In the genomic region with DNA sequence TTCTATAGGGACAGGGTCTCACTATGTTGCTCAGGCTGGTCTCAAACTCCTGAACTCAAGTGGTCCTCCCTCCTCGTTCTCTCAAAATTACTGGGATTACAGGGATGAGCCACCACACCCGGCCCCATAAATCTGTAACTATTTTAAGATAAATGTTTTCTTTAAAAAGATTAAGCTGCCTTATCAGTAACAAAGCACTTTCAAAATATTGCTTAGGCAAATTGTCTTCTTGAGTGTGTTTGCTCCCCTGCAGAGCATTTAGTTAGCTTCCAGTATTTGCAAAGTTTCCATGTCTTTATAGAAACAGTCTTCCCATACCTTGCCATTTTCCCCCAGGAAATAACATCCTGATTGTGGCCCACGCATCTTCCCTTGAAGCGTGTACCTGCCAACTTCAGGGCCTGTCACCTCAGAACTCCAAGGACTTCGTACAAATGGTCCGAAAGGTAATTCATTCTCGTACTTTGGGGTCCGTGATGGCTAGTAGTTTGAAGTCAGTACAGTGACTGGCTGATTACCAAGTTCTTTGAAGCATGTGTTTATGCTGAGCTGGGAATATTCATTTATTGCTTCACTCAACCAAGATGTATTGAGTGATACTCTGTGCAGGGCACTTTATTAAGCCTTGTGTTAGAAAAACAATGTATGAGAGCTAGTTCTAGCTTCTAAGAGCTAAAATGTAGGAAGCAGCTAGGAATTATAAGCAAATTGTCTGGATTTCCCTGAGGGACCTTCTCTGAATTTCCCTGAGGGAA, we compare ENCODE assay signal across 13 cellular contexts. TPM values are rescaled to one million over a fixed set of nuclear protein-coding genes. Genes with fewer than 3 reads are reported as not detected.
DNase-seq lines count a peak whose midpoint lies in the region; ATAC-seq and TF ChIP-seq lines count a peak whose summit lies in the region.
"Had no signal": no experiment of that assay in that cellular context is flagged by ENCODE, and none has a peak within 500 bp of the region (broad histone marks: within the 10 kb centered on the region; RNA-seq: fewer than 3 reads in every experiment).

No MANE protein-coding gene starts in this region.

- peaks cover 25% of the 10 kb centered on the region for H3K4me1 ChIP-seq in foreskin keratinocyte

- intact Hi-C loops in activated CD4-positive, alpha-beta T cell treated with anti-CD3 and anti-CD28 coated beads, Interleukin-2, amount 10 ng/mL, durations not matched to agents 24 days and 14 days (cut with micrococcal nuclease), result loop anchor here (1.0 kb wide), 1 partner anchor 48 kb away; no protein-coding TSS in a partner anchor
- intact Hi-C loops in activated B cell treated with CpG ODN at 0.5 μM for 24 hours (cut with micrococcal nuclease), result no loop called here

- POLR2A ChIA-PET in activated B cell treated with CpG ODN at 0.5 μM for 24 hours (lab: Charles Lee), result interaction anchor here (0.6 to 0.9 kb wide), 2 partner anchors 62 to 76 kb away, joined by 4 to 5 read pairs; no protein-coding TSS in a partner anchor

- TF ChIP-seq CTCF in activated B cell treated with CpG ODN at 0.5 μM for 24 hours (IDR thresholded peaks at IDR 0.05) (no peak), foreskin keratinocyte (conservative IDR thresholded peaks at IDR 0.05) (no peak)

- peaks cover 24% of the 10 kb centered on the region for H3K4me1 Mint-ChIP-seq in activated CD4-positive, alpha-beta T cell treated with anti-CD3 and anti-CD28 coated beads, Interleukin-2, amount 10 ng/mL, durations not matched to agents 24 days and 14 days
- H3K4me1 Mint-ChIP-seq in activated B cell treated with CpG ODN at 0.5 μM for 24 hours, result peaks cover 67% of the 10 kb centered on the region
- peaks cover 44% of the 10 kb centered on the region for H3K4me1 Mint-ChIP-seq in stimulated activated effector memory CD8-positive, alpha-beta T cell treated with anti-CD3 and anti-CD28 coated beads, Interleukin-12 subunit alpha, Interleukin-12 subunit beta, amount 100 ng/mL, for 72 hours

- H3K27me3 ChIP-seq in foreskin keratinocyte, result no peaks in the 10 kb centered on the region
- H3K27me3 ChIP-seq: hepatocyte had no signal

- H3K9me3 Mint-ChIP-seq in activated CD4-positive, alpha-beta T cell treated with anti-CD3 and anti-CD28 coated beads, Interleukin-2, amount 10 ng/mL, durations not matched to agents 24 days and 14 days, result no peaks in the 10 kb centered on the region
- no peaks in the 10 kb centered on the region for H3K9me3 Mint-ChIP-seq in activated B cell treated with CpG ODN at 0.5 μM for 24 hours
- H3K9me3 Mint-ChIP-seq in stimulated activated effector memory CD8-positive, alpha-beta T cell treated with anti-CD3 and anti-CD28 coated beads, Interleukin-12 subunit alpha, Interleukin-12 subunit beta, amount 100 ng/mL, for 72 hours, result no peaks in the 10 kb centered on the region
- H3K9me3 Mint-ChIP-seq: T-helper 1 cell treated with Interleukin-12 subunit alpha and Interleukin-12 subunit beta and Interleukin-4 antibody, amounts not matched to agents 30 μg/mL and 1 μg/mL, for 36 hours had no signal

- ATAC-seq in activated B cell treated with CpG ODN at 0.5 μM for 24 hours (ENCODE audit: low read depth) (no peak), foreskin keratinocyte (no peak)
- ATAC-seq in stimulated activated effector memory CD8-positive, alpha-beta T cell treated with anti-CD3 and anti-CD28 coated beads, Interleukin-12 subunit alpha, Interleukin-12 subunit beta, amount 100 ng/mL, for 72 hours, result no peak

- H3K27me3 Mint-ChIP-seq in activated CD4-positive, alpha-beta T cell treated with anti-CD3 and anti-CD28 coated beads, Interleukin-2, amount 10 ng/mL, durations not matched to agents 24 days and 14 days, result peaks cover 2% of the 10 kb centered on the region
- no peaks in the 10 kb centered on the region for H3K27me3 Mint-ChIP-seq in activated B cell treated with CpG ODN at 0.5 μM for 24 hours

- H3K36me3 Mint-ChIP-seq in activated CD4-positive, alpha-beta T cell treated with anti-CD3 and anti-CD28 coated beads, Interleukin-2, amount 10 ng/mL, durations not matched to agents 24 days and 14 days (ENCODE audit: low read depth), result peaks cover 13% of the 10 kb centered on the region
- H3K36me3 Mint-ChIP-seq in activated B cell treated with CpG ODN at 0.5 μM for 24 hours (ENCODE audit: low read depth), result peaks cover 2% of the 10 kb centered on the region
- H3K36me3 Mint-ChIP-seq in stimulated activated effector memory CD8-positive, alpha-beta T cell treated with anti-CD3 and anti-CD28 coated beads, Interleukin-12 subunit alpha, Interleukin-12 subunit beta, amount 100 ng/mL, for 72 hours, result peaks cover 26% of the 10 kb centered on the region

- peak overlapping the region; percentile 16 for H3K4me3 Mint-ChIP-seq in activated CD4-positive, alpha-beta T cell treated with anti-CD3 and anti-CD28 coated beads, Interleukin-2, amount 10 ng/mL, durations not matched to agents 24 days and 14 days
- H3K4me3 Mint-ChIP-seq in activated B cell treated with CpG ODN at 0.5 μM for 24 hours, result peak overlapping the region; percentile 56
- H3K4me3 Mint-ChIP-seq in stimulated activated effector memory CD8-positive, alpha-beta T cell treated with anti-CD3 and anti-CD28 coated beads, Interleukin-12 subunit alpha, Interleukin-12 subunit beta, amount 100 ng/mL, for 72 hours, result no peak overlapping the region
- H3K4me3 Mint-ChIP-seq: T-helper 1 cell treated with Interleukin-12 subunit alpha and Interleukin-12 subunit beta and Interleukin-4 antibody, amounts not matched to agents 30 μg/mL and 1 μg/mL, for 36 hours had no signal

- CTCF ChIA-PET in activated B cell treated with CpG ODN at 0.5 μM for 24 hours (lab: Charles Lee), result interaction anchor here (0.6 to 1.6 kb wide), 4 partner anchors 12 to 49 kb away, joined by 3 to 7 read pairs (median 4); no protein-coding TSS in a partner anchor

- DNase-seq in activated CD4-positive, alpha-beta T cell treated with anti-CD3 and anti-CD28 coated beads, Interleukin-2, amount 10 ng/mL, durations not matched to agents 24 days and 14 days, result no peak
- no peak for DNase-seq in activated CD4-positive, alpha-beta T cell treated with anti-CD3 and anti-CD28 coated beads, Interleukin-2, amount 50 U/mL, for 48 hours
- no peak for DNase-seq in activated B cell treated with CpG ODN at 0.5 μM for 24 hours
- DNase-seq in foreskin keratinocyte, result no peak
- no peak for DNase-seq in stimulated activated effector memory CD8-positive, alpha-beta T cell treated with anti-CD3 and anti-CD28 coated beads, Interleukin-12 subunit alpha, Interleukin-12 subunit beta, amount 100 ng/mL, for 72 hours (ENCODE audit: low spot score in 2 of 2)
- DNase-seq in NCI-H187 treated with DMSO at 0.1 percent for 48 hours (lab: John Stamatoyannopoulos, UW), result no peak
- no peak for DNase-seq in SW 1271 (lab: John Stamatoyannopoulos, UW)
- DNase-seq in SKM-1 (lab: John Stamatoyannopoulos, UW; ENCODE audit: unreplicated experiment), result no peak
- DNase-seq: 8988T; stimulated activated naive CD4-positive, alpha-beta T cell had no signal

- H3K27ac Mint-ChIP-seq in activated CD4-positive, alpha-beta T cell treated with anti-CD3 and anti-CD28 coated beads, Interleukin-2, amount 10 ng/mL, durations not matched to agents 24 days and 14 days, result peak overlapping the region; percentile 25
- peak overlapping the region; percentile 24 for H3K27ac Mint-ChIP-seq in activated B cell treated with CpG ODN at 0.5 μM for 24 hours
- peak overlapping the region; percentile 56 for H3K27ac Mint-ChIP-seq in stimulated activated effector memory CD8-positive, alpha-beta T cell treated with anti-CD3 and anti-CD28 coated beads, Interleukin-12 subunit alpha, Interleukin-12 subunit beta, amount 100 ng/mL, for 72 hours
- H3K27ac Mint-ChIP-seq: T-helper 1 cell treated with Interleukin-12 subunit alpha and Interleukin-12 subunit beta and Interleukin-4 antibody, amounts not matched to agents 30 μg/mL and 1 μg/mL, for 36 hours had no signal

- peak overlapping the region; percentile 54 for H3K27ac ChIP-seq in foreskin keratinocyte
- H3K27ac ChIP-seq: hepatocyte had no signal

RNA-seq across cellular contexts. Expression of a gene that starts 30.4 kb away (rescaled TPM):
- 3.8 and 4.2 TPM in 2 replicates for total RNA-seq in activated CD4-positive, alpha-beta T cell treated with anti-CD3 and anti-CD28 coated beads, Interleukin-2, amount 10 ng/mL, durations not matched to agents 24 days and 14 days
- total RNA-seq in activated B cell treated with CpG ODN at 0.5 μM for 24 hours (not detected in 2 replicates), foreskin keratinocyte (not detected in 2 replicates)
- not detected in 2 replicates for polyA plus RNA-seq in foreskin keratinocyte
- total RNA-seq: hepatocyte, myocyte had no signal
- polyA plus RNA-seq: hepatocyte had no signal
